1 cellular context compared by ENCODE assay signal in the genomic region with DNA sequence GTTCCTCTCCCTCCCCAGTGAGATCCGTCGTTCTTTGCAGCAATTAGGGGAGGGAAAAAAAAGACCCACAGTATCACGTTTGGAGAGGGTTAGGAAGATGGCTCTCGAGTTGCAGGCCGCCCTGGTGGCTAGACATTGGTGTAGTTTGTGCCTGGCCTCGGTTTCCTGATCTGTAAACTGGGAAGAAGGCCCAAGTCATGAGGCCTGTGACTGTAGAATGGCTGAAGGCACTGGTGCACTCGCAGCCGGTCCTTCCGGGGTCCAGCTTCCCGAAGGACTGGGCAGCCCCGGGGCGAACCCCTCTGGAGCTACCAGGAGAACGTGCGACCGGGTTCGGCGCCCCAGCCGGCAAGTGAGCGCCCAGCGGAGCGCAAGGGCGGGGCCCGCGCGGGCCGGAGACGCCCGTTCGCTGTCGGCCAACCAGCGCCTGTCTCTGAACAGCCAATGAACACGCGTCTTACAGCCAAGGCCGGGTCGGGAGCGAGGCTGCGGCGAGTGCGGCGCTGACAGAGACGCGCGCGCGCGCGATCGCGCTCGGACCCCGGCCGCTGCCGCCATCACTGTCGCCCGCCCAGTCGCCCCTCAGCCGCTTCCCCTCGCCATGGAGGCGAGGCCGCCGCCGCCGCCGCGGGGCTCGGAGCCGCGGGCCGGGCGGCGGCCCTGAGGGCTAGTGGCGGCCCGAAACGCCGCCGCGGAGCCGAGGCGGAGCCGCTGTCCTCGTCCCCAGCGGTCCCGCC.
TF ChIP-seq lines count a peak whose summit lies in the region.

A gene with protein sequence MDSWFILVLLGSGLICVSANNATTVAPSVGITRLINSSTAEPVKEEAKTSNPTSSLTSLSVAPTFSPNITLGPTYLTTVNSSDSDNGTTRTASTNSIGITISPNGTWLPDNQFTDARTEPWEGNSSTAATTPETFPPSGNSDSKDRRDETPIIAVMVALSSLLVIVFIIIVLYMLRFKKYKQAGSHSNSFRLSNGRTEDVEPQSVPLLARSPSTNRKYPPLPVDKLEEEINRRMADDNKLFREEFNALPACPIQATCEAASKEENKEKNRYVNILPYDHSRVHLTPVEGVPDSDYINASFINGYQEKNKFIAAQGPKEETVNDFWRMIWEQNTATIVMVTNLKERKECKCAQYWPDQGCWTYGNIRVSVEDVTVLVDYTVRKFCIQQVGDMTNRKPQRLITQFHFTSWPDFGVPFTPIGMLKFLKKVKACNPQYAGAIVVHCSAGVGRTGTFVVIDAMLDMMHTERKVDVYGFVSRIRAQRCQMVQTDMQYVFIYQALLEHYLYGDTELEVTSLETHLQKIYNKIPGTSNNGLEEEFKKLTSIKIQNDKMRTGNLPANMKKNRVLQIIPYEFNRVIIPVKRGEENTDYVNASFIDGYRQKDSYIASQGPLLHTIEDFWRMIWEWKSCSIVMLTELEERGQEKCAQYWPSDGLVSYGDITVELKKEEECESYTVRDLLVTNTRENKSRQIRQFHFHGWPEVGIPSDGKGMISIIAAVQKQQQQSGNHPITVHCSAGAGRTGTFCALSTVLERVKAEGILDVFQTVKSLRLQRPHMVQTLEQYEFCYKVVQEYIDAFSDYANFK (plus strand): TSS at position 472 of the 737 bp plus-strand sequence. CDS start 90,797 bp downstream, outside the sequence.

TF ChIP-seq in HepG2, 621 proteins besides CTCF, POLR2A, EP300 and RAD21 (continued from another document and continues in another):
- TF ChIP-seq, protein P1, sequence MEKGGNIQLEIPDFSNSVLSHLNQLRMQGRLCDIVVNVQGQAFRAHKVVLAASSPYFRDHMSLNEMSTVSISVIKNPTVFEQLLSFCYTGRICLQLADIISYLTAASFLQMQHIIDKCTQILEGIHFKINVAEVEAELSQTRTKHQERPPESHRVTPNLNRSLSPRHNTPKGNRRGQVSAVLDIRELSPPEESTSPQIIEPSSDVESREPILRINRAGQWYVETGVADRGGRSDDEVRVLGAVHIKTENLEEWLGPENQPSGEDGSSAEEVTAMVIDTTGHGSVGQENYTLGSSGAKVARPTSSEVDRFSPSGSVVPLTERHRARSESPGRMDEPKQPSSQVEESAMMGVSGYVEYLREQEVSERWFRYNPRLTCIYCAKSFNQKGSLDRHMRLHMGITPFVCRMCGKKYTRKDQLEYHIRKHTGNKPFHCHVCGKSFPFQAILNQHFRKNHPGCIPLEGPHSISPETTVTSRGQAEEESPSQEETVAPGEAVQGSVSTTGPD (CRISPR knock-in tag; IDR thresholded peaks at IDR 0.05), result no peak
- TF ChIP-seq ZNF703 (CRISPR knock-in tag; IDR thresholded peaks at IDR 0.05; ENCODE audit: borderline replicate concordance) (peak; percentile 60; the same call in 1 of the 2 replicates), MAZ (IDR thresholded peaks at IDR 0.05; ENCODE audit: borderline replicate concordance, low read depth, low read length) (peak; percentile 90), MAZ (CRISPR knock-in tag; IDR thresholded peaks at IDR 0.05; ENCODE audit: low read depth) (peak; percentile 73), MZF1 (CRISPR knock-in tag; IDR thresholded peaks at IDR 0.05; ENCODE audit: borderline replicate concordance) (no peak), ZNF569 (CRISPR knock-in tag; IDR thresholded peaks at IDR 0.05; ENCODE audit: borderline replicate concordance) (no peak), MEIS2 (CRISPR knock-in tag; IDR thresholded peaks at IDR 0.05) (peak; percentile 82; the same call in 1 of the 2 replicates), ZNF782 (CRISPR knock-in tag; IDR thresholded peaks at IDR 0.05; ENCODE audit: borderline replicate concordance) (no peak), ZNF7 (CRISPR knock-in tag; IDR thresholded peaks at IDR 0.05) (no peak; the same call in 1 of the 2 replicates), BRCA1 (CRISPR knock-in tag; IDR thresholded peaks at IDR 0.05) (no peak), HES4 (CRISPR knock-in tag; IDR thresholded peaks at IDR 0.05; ENCODE audit: borderline replicate concordance) (peak; percentile 21; the same call in 1 of the 2 replicates), ZZZ3 (CRISPR knock-in tag; IDR thresholded peaks at IDR 0.05; ENCODE audit: borderline replicate concordance) (peak; percentile 55), ZNF878 (CRISPR knock-in tag; IDR thresholded peaks at IDR 0.05) (no peak), ZMYM2 (CRISPR knock-in tag; IDR thresholded peaks at IDR 0.05) (peak; percentile 90; the same call in 1 of the 2 replicates), ZSCAN25 (CRISPR knock-in tag; IDR thresholded peaks at IDR 0.05) (peak; percentile 2; the same call in 1 of the 2 replicates), KDM3A (CRISPR knock-in tag; IDR thresholded peaks at IDR 0.05; ENCODE audit: low read depth) (peak; percentile 78; the same call in 1 of the 2 replicates), PCBP1 (IDR thresholded peaks at IDR 0.05; ENCODE audit: borderline replicate concordance, low read depth, low read length) (no peak), SIN3A (IDR thresholded peaks at IDR 0.05; ENCODE audit: borderline replicate concordance, low read depth, low read length) (peak; percentile 71; the same call in 1 of the 2 replicates), CC2D1A (CRISPR knock-in tag; IDR thresholded peaks at IDR 0.05) (no peak), NBN (conservative IDR thresholded peaks at IDR 0.05) (no peak), ZNF570 (CRISPR knock-in tag; IDR thresholded peaks at IDR 0.05; ENCODE audit: borderline replicate concordance) (no peak), THYN1 (CRISPR knock-in tag; IDR thresholded peaks at IDR 0.05; ENCODE audit: borderline replicate concordance, low read depth) (peak; percentile 93; the same call in 1 of the 2 replicates), ZNF274 (CRISPR knock-in tag; IDR thresholded peaks at IDR 0.05) (peak; percentile 79), MAFF (IDR thresholded peaks at IDR 0.05; ENCODE audit: low read depth, low read length) (no peak), ZNF121 (CRISPR knock-in tag; IDR thresholded peaks at IDR 0.05) (no peak), ZC3H4 (CRISPR knock-in tag; IDR thresholded peaks at IDR 0.05; ENCODE audit: borderline replicate concordance) (no peak), ZNF33B (CRISPR knock-in tag; IDR thresholded peaks at IDR 0.05) (no peak), HOXA9 (CRISPR knock-in tag; IDR thresholded peaks at IDR 0.05; ENCODE audit: borderline replicate concordance) (no peak), ZNF264 (CRISPR knock-in tag; IDR thresholded peaks at IDR 0.05) (peak; percentile 37; the same call in 1 of the 2 replicates), MXI1 (IDR thresholded peaks at IDR 0.05; ENCODE audit: borderline replicate concordance, low read depth, low read length) (0 out of 3 replicates have a peak, but pooled peaks have one; percentile 85), ZNF788 (CRISPR knock-in tag; IDR thresholded peaks at IDR 0.05; ENCODE audit: borderline replicate concordance) (peak; percentile 44)
- TF ChIP-seq, protein P2, sequence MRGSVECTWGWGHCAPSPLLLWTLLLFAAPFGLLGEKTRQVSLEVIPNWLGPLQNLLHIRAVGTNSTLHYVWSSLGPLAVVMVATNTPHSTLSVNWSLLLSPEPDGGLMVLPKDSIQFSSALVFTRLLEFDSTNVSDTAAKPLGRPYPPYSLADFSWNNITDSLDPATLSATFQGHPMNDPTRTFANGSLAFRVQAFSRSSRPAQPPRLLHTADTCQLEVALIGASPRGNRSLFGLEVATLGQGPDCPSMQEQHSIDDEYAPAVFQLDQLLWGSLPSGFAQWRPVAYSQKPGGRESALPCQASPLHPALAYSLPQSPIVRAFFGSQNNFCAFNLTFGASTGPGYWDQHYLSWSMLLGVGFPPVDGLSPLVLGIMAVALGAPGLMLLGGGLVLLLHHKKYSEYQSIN (CRISPR knock-in tag; IDR thresholded peaks at IDR 0.05; ENCODE audit: borderline replicate concordance), result no peak
- TF ChIP-seq, protein P3, sequence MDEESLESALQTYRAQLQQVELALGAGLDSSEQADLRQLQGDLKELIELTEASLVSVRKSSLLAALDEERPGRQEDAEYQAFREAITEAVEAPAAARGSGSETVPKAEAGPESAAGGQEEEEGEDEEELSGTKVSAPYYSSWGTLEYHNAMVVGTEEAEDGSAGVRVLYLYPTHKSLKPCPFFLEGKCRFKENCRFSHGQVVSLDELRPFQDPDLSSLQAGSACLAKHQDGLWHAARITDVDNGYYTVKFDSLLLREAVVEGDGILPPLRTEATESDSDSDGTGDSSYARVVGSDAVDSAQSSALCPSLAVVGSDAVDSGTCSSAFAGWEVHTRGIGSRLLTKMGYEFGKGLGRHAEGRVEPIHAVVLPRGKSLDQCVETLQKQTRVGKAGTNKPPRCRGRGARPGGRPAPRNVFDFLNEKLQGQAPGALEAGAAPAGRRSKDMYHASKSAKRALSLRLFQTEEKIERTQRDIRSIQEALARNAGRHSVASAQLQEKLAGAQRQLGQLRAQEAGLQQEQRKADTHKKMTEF (CRISPR knock-in tag; IDR thresholded peaks at IDR 0.05), result peak; percentile 90
- TF ChIP-seq, protein P4, sequence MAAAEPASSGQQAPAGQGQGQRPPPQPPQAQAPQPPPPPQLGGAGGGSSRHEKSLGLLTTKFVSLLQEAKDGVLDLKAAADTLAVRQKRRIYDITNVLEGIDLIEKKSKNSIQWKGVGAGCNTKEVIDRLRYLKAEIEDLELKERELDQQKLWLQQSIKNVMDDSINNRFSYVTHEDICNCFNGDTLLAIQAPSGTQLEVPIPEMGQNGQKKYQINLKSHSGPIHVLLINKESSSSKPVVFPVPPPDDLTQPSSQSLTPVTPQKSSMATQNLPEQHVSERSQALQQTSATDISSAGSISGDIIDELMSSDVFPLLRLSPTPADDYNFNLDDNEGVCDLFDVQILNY (CRISPR knock-in tag; conservative IDR thresholded peaks at IDR 0.05), result peak; percentile 73
- TF ChIP-seq, protein P5, sequence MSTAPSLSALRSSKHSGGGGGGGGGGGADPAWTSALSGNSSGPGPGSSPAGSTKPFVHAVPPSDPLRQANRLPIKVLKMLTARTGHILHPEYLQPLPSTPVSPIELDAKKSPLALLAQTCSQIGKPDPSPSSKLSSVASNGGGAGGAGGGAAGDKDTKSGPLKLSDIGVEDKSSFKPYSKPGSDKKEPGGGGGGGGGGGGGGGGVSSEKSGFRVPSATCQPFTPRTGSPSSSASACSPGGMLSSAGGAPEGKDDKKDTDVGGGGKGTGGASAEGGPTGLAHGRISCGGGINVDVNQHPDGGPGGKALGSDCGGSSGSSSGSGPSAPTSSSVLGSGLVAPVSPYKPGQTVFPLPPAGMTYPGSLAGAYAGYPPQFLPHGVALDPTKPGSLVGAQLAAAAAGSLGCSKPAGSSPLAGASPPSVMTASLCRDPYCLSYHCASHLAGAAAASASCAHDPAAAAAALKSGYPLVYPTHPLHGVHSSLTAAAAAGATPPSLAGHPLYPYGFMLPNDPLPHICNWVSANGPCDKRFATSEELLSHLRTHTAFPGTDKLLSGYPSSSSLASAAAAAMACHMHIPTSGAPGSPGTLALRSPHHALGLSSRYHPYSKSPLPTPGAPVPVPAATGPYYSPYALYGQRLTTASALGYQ (CRISPR knock-in tag; IDR thresholded peaks at IDR 0.05), result peak; percentile 25; the same call in 1 of the 2 replicates
- TF ChIP-seq, protein P6, sequence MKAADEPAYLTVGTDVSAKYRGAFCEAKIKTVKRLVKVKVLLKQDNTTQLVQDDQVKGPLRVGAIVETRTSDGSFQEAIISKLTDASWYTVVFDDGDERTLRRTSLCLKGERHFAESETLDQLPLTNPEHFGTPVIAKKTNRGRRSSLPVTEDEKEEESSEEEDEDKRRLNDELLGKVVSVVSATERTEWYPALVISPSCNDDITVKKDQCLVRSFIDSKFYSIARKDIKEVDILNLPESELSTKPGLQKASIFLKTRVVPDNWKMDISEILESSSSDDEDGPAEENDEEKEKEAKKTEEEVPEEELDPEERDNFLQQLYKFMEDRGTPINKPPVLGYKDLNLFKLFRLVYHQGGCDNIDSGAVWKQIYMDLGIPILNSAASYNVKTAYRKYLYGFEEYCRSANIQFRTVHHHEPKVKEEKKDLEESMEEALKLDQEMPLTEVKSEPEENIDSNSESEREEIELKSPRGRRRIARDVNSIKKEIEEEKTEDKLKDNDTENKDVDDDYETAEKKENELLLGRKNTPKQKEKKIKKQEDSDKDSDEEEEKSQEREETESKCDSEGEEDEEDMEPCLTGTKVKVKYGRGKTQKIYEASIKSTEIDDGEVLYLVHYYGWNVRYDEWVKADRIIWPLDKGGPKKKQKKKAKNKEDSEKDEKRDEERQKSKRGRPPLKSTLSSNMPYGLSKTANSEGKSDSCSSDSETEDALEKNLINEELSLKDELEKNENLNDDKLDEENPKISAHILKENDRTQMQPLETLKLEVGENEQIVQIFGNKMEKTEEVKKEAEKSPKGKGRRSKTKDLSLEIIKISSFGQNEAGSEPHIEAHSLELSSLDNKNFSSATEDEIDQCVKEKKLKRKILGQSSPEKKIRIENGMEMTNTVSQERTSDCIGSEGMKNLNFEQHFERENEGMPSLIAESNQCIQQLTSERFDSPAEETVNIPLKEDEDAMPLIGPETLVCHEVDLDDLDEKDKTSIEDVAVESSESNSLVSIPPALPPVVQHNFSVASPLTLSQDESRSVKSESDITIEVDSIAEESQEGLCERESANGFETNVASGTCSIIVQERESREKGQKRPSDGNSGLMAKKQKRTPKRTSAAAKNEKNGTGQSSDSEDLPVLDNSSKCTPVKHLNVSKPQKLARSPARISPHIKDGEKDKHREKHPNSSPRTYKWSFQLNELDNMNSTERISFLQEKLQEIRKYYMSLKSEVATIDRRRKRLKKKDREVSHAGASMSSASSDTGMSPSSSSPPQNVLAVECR (CRISPR knock-in tag; IDR thresholded peaks at IDR 0.05; ENCODE audit: borderline replicate concordance), result peak; percentile 88; the same call in 1 of the 2 replicates
- TF ChIP-seq, protein P7, sequence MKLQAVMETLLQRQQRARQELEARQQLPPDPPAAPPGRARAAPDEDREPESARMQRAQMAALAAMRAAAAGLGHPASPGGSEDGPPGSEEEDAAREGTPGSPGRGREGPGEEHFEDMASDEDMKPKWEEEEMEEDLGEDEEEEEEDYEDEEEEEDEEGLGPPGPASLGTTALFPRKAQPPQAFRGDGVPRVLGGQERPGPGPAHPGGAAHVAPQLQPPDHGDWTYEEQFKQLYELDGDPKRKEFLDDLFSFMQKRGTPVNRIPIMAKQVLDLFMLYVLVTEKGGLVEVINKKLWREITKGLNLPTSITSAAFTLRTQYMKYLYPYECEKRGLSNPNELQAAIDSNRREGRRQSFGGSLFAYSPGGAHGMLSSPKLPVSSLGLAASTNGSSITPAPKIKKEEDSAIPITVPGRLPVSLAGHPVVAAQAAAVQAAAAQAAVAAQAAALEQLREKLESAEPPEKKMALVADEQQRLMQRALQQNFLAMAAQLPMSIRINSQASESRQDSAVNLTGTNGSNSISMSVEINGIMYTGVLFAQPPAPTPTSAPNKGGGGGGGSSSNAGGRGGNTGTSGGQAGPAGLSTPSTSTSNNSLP (IDR thresholded peaks at IDR 0.05; ENCODE audit: low read depth, low read length), result no peak
- TF ChIP-seq, protein P8, sequence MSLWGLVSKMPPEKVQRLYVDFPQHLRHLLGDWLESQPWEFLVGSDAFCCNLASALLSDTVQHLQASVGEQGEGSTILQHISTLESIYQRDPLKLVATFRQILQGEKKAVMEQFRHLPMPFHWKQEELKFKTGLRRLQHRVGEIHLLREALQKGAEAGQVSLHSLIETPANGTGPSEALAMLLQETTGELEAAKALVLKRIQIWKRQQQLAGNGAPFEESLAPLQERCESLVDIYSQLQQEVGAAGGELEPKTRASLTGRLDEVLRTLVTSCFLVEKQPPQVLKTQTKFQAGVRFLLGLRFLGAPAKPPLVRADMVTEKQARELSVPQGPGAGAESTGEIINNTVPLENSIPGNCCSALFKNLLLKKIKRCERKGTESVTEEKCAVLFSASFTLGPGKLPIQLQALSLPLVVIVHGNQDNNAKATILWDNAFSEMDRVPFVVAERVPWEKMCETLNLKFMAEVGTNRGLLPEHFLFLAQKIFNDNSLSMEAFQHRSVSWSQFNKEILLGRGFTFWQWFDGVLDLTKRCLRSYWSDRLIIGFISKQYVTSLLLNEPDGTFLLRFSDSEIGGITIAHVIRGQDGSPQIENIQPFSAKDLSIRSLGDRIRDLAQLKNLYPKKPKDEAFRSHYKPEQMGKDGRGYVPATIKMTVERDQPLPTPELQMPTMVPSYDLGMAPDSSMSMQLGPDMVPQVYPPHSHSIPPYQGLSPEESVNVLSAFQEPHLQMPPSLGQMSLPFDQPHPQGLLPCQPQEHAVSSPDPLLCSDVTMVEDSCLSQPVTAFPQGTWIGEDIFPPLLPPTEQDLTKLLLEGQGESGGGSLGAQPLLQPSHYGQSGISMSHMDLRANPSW (CRISPR knock-in tag; IDR thresholded peaks at IDR 0.05; ENCODE audit: borderline replicate concordance), result peak; percentile 96; the same call in 1 of the 2 replicates
